ENCODE assay signal across 8 cellular contexts in the genomic region with DNA sequence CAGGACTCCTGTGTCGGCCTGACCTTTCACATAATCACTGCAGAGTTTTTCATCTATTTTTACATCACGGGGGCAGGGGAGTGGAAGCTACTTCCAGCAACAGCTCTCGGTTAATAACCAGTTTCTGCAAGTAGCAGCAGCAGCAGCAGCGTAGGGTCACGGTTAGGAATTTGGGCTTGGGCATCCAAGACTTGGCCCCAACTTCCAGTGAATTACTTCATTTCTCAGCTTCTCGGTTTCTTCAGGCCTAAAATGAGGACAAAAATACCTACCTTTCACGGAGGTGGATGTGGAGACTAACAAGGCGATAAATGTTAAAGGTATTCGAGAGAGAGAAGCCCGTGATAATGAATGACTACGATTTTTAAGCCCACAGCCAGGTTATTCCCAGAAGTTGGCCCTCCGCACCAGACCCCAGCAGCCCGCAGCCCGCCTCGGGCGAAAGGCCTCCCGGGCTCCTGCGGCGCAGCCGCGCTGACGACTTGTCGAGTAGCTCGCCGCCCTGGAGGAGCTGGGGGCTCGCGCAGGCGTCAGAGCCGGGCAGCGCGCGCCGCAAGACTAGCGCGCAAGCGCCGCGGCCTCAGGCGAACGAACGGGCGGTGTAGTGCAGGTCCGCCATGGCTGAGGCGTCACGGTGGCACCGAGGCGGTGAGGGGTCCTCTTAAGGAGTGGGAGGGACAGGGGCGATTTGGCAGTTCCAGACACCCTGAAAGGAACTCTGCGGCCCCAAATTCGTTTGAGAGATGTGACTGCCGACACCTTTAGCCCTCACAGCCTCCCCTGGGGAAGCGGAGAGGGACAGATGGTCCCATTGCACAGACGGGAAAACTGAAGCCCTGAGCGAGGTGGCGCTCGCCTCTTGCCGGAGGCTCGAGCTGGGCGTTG.
DNase-seq lines count a peak whose midpoint lies in the region; ATAC-seq and TF ChIP-seq lines count a peak whose summit lies in the region.

A gene (plus strand): TSS at position 583 of the 885 bp plus-strand sequence. CDS start 35 bp downstream, at position 618.

- peak within 1 kb of the TSS; percentile 67 for H3K9ac ChIP-seq in mucosa of stomach (ENCODE audit: low read length)

- TF ChIP-seq POLR2A in GM10847 (IDR thresholded peaks at IDR 0.05; ENCODE audit: extremely low read depth, insufficient read length) (peak; percentile 95), erythroblast (IDR thresholded peaks at IDR 0.05; ENCODE audit: low read length) (peak; percentile 88)

- H3K4me3 ChIP-seq in mucosa of stomach (ENCODE audit: low read length): peak within 1 kb of the TSS; percentile 29

- H3K36me3 ChIP-seq in mucosa of stomach (ENCODE audit: control insufficient read depth, insufficient read depth, low read length): no peaks in the 10 kb centered on the region

- H3K27me3 ChIP-seq in mucosa of stomach (ENCODE audit: control insufficient read depth, insufficient read depth, low read length): no peaks in the 10 kb centered on the region

- H3K4me1 ChIP-seq in mucosa of stomach (ENCODE audit: control insufficient read depth, insufficient read depth, low read length): peaks cover 5% of the 10 kb centered on the region

- H3K9me3 ChIP-seq in mucosa of stomach (ENCODE audit: control insufficient read depth, low read length): no peaks in the 10 kb centered on the region

- peak; percentile 77 to 89 for DNase-seq in NCI-H524 (lab: John Stamatoyannopoulos, UW)
- DNase-seq in activated CD8-positive, alpha-beta memory T cell treated with anti-CD3 and anti-CD28 coated beads, Interleukin-2, amount 50 U/mL, for 48 hours: peak; percentile 92
- peak; percentile 92 for DNase-seq in erythroblast (lab: John Stamatoyannopoulos, UW)
- peak; percentile 88 for DNase-seq in stimulated activated CD8-positive, alpha-beta memory T cell treated with anti-CD3 and anti-CD28 coated beads, Interleukin-4, amount 100 ng/mL, for 48 hours
- no peak for DNase-seq in DMS153 (lab: John Stamatoyannopoulos, UW)

- ATAC-seq in HG02571 (IDR thresholded peaks at IDR 0.05; ENCODE audit: unreplicated experiment): peak; percentile 96
